ENCODE assay signal across 8 cellular contexts in genomic region chrX:104156630-104157529, GRCh38. TPM values are rescaled to one million over a fixed set of nuclear protein-coding genes. Genes with fewer than 3 reads are reported as not detected.
DNase-seq lines count a peak whose midpoint lies in the region; ATAC-seq and TF ChIP-seq lines count a peak whose summit lies in the region.

Gene SLC25A53, minus strand, starts transcription at chrX:104157009. Its CDS starts 51,752 bp downstream, at chrX:104105257.

- peak within 1 kb of the TSS; percentile 21 to 51 for H3K9ac ChIP-seq in liver (ENCODE audit: low read depth in 1 of 2, low read length in 2 of 2)

- TF ChIP-seq RAD21 in liver (IDR thresholded peaks at IDR 0.05): no peak

- peak within 1 kb of the TSS; percentile 98 for H3K27ac Mint-ChIP-seq in dendritic cell treated with granulocyte-macrophage colony-stimulating factor and Interleukin-4, amounts not matched to agents 40 ng/mL and 50 ng/mL, for 4 days

- ATAC-seq in HG03457 (IDR thresholded peaks at IDR 0.05; ENCODE audit: unreplicated experiment): peak; percentile 89

- peaks cover 22% of the 10 kb centered on the region for H3K36me3 Mint-ChIP-seq in dendritic cell treated with granulocyte-macrophage colony-stimulating factor and Interleukin-4, amounts not matched to agents 40 ng/mL and 50 ng/mL, for 4 days (ENCODE audit: low read depth)

- intact Hi-C loops in dendritic cell treated with granulocyte-macrophage colony-stimulating factor and Interleukin-4, amounts not matched to agents 40 ng/mL and 50 ng/mL, for 4 days (cut with micrococcal nuclease): loop anchor here (1.0 to 10.0 kb wide), 2 partner anchors 9 to 472 kb away; partner anchors contain the start of genes FAM199X and MORF4L2

- POLR2A ChIA-PET in BJ (lab: Charles Lee): no interaction called here

- no peaks in the 10 kb centered on the region for H3K36me3 ChIP-seq in BJ (ENCODE audit: control insufficient read depth, insufficient read depth, low read length)
- H3K36me3 ChIP-seq in liver (ENCODE audit: control insufficient read depth in 4 of 4, insufficient read depth in 3 of 4, low read depth in 1 of 4, low read length in 3 of 4): no peaks in the 10 kb centered on the region

- CTCF ChIA-PET in BJ (lab: Yijun Ruan, JAX): interaction anchor here (0.7 to 1.7 kb wide), 5 partner anchors 9 to 39 kb away, joined by 3 to 8 read pairs (median 4); partner anchors contain the start of gene FAM199X

- peaks cover 5% of the 10 kb centered on the region for H3K4me1 Mint-ChIP-seq in dendritic cell treated with granulocyte-macrophage colony-stimulating factor and Interleukin-4, amounts not matched to agents 40 ng/mL and 50 ng/mL, for 4 days (ENCODE audit: low read depth)

- H3K4me3 Mint-ChIP-seq in dendritic cell treated with granulocyte-macrophage colony-stimulating factor and Interleukin-4, amounts not matched to agents 40 ng/mL and 50 ng/mL, for 4 days: peak within 1 kb of the TSS; percentile 94

- under 1% methylated on average over 44 of the region's 44 CpGs for WGBS in liver

- H3K4me3 ChIP-seq in BJ (ENCODE audit: low read depth, low read length) (peak within 1 kb of the TSS; percentile 70), liver (ENCODE audit: low read depth in 1 of 3, low read length in 3 of 3) (peak within 1 kb of the TSS; percentile 63 to 90 (median 68))

- H3K27me3 Mint-ChIP-seq in dendritic cell treated with granulocyte-macrophage colony-stimulating factor and Interleukin-4, amounts not matched to agents 40 ng/mL and 50 ng/mL, for 4 days: no peaks in the 10 kb centered on the region

- no peaks in the 10 kb centered on the region for H3K9me3 Mint-ChIP-seq in dendritic cell treated with granulocyte-macrophage colony-stimulating factor and Interleukin-4, amounts not matched to agents 40 ng/mL and 50 ng/mL, for 4 days

- DNase-seq in BJ (ENCODE audit: low read depth) (no peak), GM19240 (ENCODE audit: insufficient read length, low spot score) (peak; percentile 8), NCI-H524 (lab: John Stamatoyannopoulos, UW) (peak; percentile 87 to 90)
- DNase-seq in activated CD4-positive, alpha-beta T cell treated with anti-CD3 and anti-CD28 coated beads, Interleukin-2, amount 50 U/mL, for 1 hour: peak; percentile 66
- peak; percentile 76 for DNase-seq in stimulated activated CD4-positive, alpha-beta T cell treated with anti-CD3 and anti-CD28 coated beads, Interleukin-4, amount 100 ng/mL, for 24 hours

- H3K9me3 ChIP-seq in liver (ENCODE audit: control insufficient read depth in 4 of 4, low read length in 3 of 4): no peaks in the 10 kb centered on the region

- TF ChIP-seq CTCF in BJ (IDR thresholded peaks at IDR 0.05; ENCODE audit: insufficient read depth, low read depth, low read length): no peak
- no peak for TF ChIP-seq CTCF in liver (IDR thresholded peaks at IDR 0.05; ENCODE audit: low read depth, low read length, missing input control)

- H3K27ac ChIP-seq in liver (ENCODE audit: low read depth in 1 of 2, low read length in 2 of 2): peak within 1 kb of the TSS; percentile 58 to 94

- peaks cover 1 to 13% (median 11%) of the 10 kb centered on the region in 4 donors for H3K4me1 ChIP-seq in liver (ENCODE audit: control insufficient read depth in 4 of 4, insufficient read depth in 4 of 4, low read length in 3 of 4)

- H3K27me3 ChIP-seq in BJ (ENCODE audit: control insufficient read depth, insufficient read depth, low read length): no peaks in the 10 kb centered on the region
- no peaks in the 10 kb centered on the region for H3K27me3 ChIP-seq in liver (ENCODE audit: control insufficient read depth in 4 of 4, insufficient read depth in 4 of 4, low read length in 3 of 4)

TF ChIP-seq in liver, 16 proteins besides CTCF, POLR2A, EP300 and RAD21:
- TF ChIP-seq JUND (IDR thresholded peaks at IDR 0.05): no peak
- peak; percentile 77 to 95 for TF ChIP-seq GABPA (IDR thresholded peaks at IDR 0.05 in 1 of 2, conservative IDR thresholded peaks at IDR 0.05 in 1 of 2)
- TF ChIP-seq REST (IDR thresholded peaks at IDR 0.05): no peak
- no peak for TF ChIP-seq ZBTB33 (IDR thresholded peaks at IDR 0.05)
- TF ChIP-seq RXRA (IDR thresholded peaks at IDR 0.05): peak; percentile 24 to 45
- TF ChIP-seq HNF4G (IDR thresholded peaks at IDR 0.05): no peak
- peak; percentile 16 to 53 for TF ChIP-seq HNF4A (conservative IDR thresholded peaks at IDR 0.05)
- TF ChIP-seq MAX (IDR thresholded peaks at IDR 0.05): peak; percentile 53
- TF ChIP-seq EGR1 (IDR thresholded peaks at IDR 0.05; ENCODE audit: low read depth in 2 of 2): peak; percentile 82 to 84
- TF ChIP-seq ATF3 (IDR thresholded peaks at IDR 0.05): no peak
- TF ChIP-seq YY1 (IDR thresholded peaks at IDR 0.05): peak; percentile 95
- TF ChIP-seq FOXA2 (IDR thresholded peaks at IDR 0.05): no peak
- TF ChIP-seq FOXA1 (IDR thresholded peaks at IDR 0.05): no peak
- TF ChIP-seq TAF1 (conservative IDR thresholded peaks at IDR 0.05): peak; percentile 45
- peak; percentile 94 for TF ChIP-seq NR2F2 (IDR thresholded peaks at IDR 0.05)
- TF ChIP-seq SP1 (IDR thresholded peaks at IDR 0.05): peak; percentile 53

RNA-seq across cellular contexts. Expression of gene SLC25A53, which starts in this region (rescaled TPM):
- polyA plus RNA-seq in BJ (2011; rRNA removed) (4.5 and 5.0 TPM in 2 replicates), liver (1 to 10 TPM; 2.8 to 6.3 TPM)
- 0.95 and 4.0 TPM in 2 replicates for polyA minus RNA-seq in BJ (2011; rRNA and poly(A)+ RNA removed)
- total RNA-seq in liver: 1 to 10 TPM; 7.9 to 8.5 TPM
